16 cellular contexts compared by ENCODE assay signal in genomic region chr9:112884086-112884485, GRCh38. TPM values are rescaled to one million over a fixed set of nuclear protein-coding genes. Genes with fewer than 3 reads are reported as not detected.
DNase-seq lines count a peak whose midpoint lies in the region; TF ChIP-seq lines count a peak whose summit lies in the region.
"Had no signal": no experiment of that assay in that cellular context is flagged by ENCODE, and none has a peak within 500 bp of the region (broad histone marks: within the 10 kb centered on the region; RNA-seq: fewer than 3 reads in every experiment).

No MANE protein-coding gene starts in this region.

- H2AFZ ChIP-seq in mammary epithelial cell (ENCODE audit: low read depth, low read length), result peak overlapping the region; percentile 25

- intact Hi-C loops in mammary epithelial cell (cut with micrococcal nuclease) (no loop called here), breast epithelium (cut with DNase I; ENCODE audit: low total_unique reads) (no loop called here)

- peak overlapping the region; percentile 46 for H3K4me2 ChIP-seq in mammary epithelial cell (ENCODE audit: insufficient read depth, low read depth, low read length)
- H3K4me2 ChIP-seq: A549 had no signal

- WGBS in mammary epithelial cell (ENCODE audit: low coverage, missing lambda C conversion rate), result 19% methylated on average over 6 of the region's 6 CpGs

- H3K27me3 ChIP-seq in mammary epithelial cell (ENCODE audit: insufficient read depth, low read length), result no peaks in the 10 kb centered on the region
- no peaks in the 10 kb centered on the region for H3K27me3 ChIP-seq in breast epithelium
- H3K27me3 ChIP-seq: adrenal gland had no signal

- in situ Hi-C loops in mammary epithelial cell (cut with MboI; ENCODE audit: low sequenced_read_pairs in 2 of 2), result no loop called here

- H3K9me3 ChIP-seq in mammary epithelial cell (replicated peaks; ENCODE audit: insufficient read depth, low read length), result peaks cover 4% of the 10 kb centered on the region
- no peaks in the 10 kb centered on the region for H3K9me3 ChIP-seq in breast epithelium
- H3K9me3 ChIP-seq: A549, adrenal gland had no signal

- no peak for TF ChIP-seq POLR2A in breast epithelium (IDR thresholded peaks at IDR 0.05)

- H3K4me1 ChIP-seq in mammary epithelial cell (ENCODE audit: insufficient read depth, low read length), result peaks cover 25% of the 10 kb centered on the region
- H3K4me1 ChIP-seq in breast epithelium, result no peaks in the 10 kb centered on the region
- H3K4me1 ChIP-seq: A549, adrenal gland had no signal

- no peaks in the 10 kb centered on the region for H3K79me2 ChIP-seq in mammary epithelial cell (ENCODE audit: insufficient read depth, low read length)

- CTCF ChIA-PET in mammary epithelial cell (lab: Charles Lee; ENCODE audit: low non-redundant PET), result no interaction called here

- H3K36me3 ChIP-seq in mammary epithelial cell (ENCODE audit: insufficient read depth, low read length) (no peaks in the 10 kb centered on the region), breast epithelium (no peaks in the 10 kb centered on the region)
- H3K36me3 ChIP-seq: adrenal gland had no signal

- no peaks in the 10 kb centered on the region for H4K20me1 ChIP-seq in mammary epithelial cell (ENCODE audit: insufficient read depth, low read length)

- H3K4me3 ChIP-seq in mammary epithelial cell (replicated peaks in 1 of 3; ENCODE audit: insufficient read depth in 1 of 3, low read depth in 2 of 3, low read length in 3 of 3), result no peak overlapping the region
- no peak overlapping the region for H3K4me3 ChIP-seq in breast epithelium
- no peak overlapping the region for H3K4me3 ChIP-seq in coronary artery
- H3K4me3 ChIP-seq: A549, adrenal gland had no signal

- DNase-seq in mammary epithelial cell (peak; percentile 67), breast epithelium (ENCODE audit: low spot score in 2 of 2) (no peak), coronary artery (ENCODE audit: low spot score) (peak; percentile 52), kidney tubule cell (ENCODE audit: low spot score) (peak; percentile 53), cerebellar nuclear complex (lab: John Stamatoyannopoulos, UW) (no peak), dedifferentiated amniotic fluid mesenchymal stem cell (ENCODE audit: extremely low spot score) (no peak), T-helper 2 cell (no peak)
- no peak for DNase-seq in activated CD4-positive, alpha-beta T cell treated with anti-CD3 and anti-CD28 coated beads for 48 hours
- DNase-seq: activated CD4-positive, alpha-beta T cell treated with anti-CD3 and anti-CD28 coated beads, Interleukin-2, amount 10 ng/mL, durations not matched to agents 24 days and 14 days; activated T-cell treated with anti-CD3 and anti-CD28 coated beads, Interleukin-2, amount 50 U/mL, for 48 hours; adrenal gland; effector CD4-positive, alpha-beta T cell; left ventricle myocardium superior; OCI-M1 had no signal

- no TSS peak for BruUV-seq in mammary epithelial cell (replicated peaks; lab: Mats Ljungman, UMichigan)

- H3K27ac ChIP-seq in mammary epithelial cell (ENCODE audit: insufficient read depth, low read depth, low read length), result no peak overlapping the region
- no peak overlapping the region for H3K27ac ChIP-seq in breast epithelium
- no peak overlapping the region for H3K27ac ChIP-seq in coronary artery
- H3K27ac ChIP-seq: A549, adrenal gland had no signal

- TF ChIP-seq CTCF in mammary epithelial cell (conservative IDR thresholded peaks at IDR 0.05 in 1 of 2, IDR thresholded peaks at IDR 0.05 in 1 of 2; ENCODE audit: extremely low read depth in 1 of 2, insufficient read depth in 1 of 2, low read depth in 1 of 2, low read length in 2 of 2), result no peak
- TF ChIP-seq CTCF in breast epithelium (IDR thresholded peaks at IDR 0.05), result no peak
- TF ChIP-seq CTCF in coronary artery (IDR thresholded peaks at IDR 0.05), result no peak

- H3K9ac ChIP-seq in mammary epithelial cell (ENCODE audit: insufficient read depth, low read length), result no peak overlapping the region

- dilution Hi-C loops in mammary epithelial cell (cut with HindIII; ENCODE audit: low sequenced_read_pairs), result no loop called here

RNA-seq across cellular contexts. Expression of gene SLC46A2, which starts 6.6 kb away (rescaled TPM):
- total RNA-seq in mammary epithelial cell, result not detected
- polyA plus RNA-seq in mammary epithelial cell, result not detected
- polyA minus RNA-seq in mammary epithelial cell, result not detected
- total RNA-seq in breast epithelium, result under 1 TPM in 2 of 3 donors, not detected in 1; 0.16 to 0.66 TPM
- total RNA-seq: activated CD4-positive, alpha-beta T cell treated with anti-CD3 and anti-CD28 coated beads, Interleukin-2, amount 10 ng/mL, durations not matched to agents 24 days and 14 days; left ventricle myocardium superior; T-helper 1 cell treated with Interleukin-12 subunit alpha and Interleukin-12 subunit beta and Interleukin-4 antibody, amounts not matched to agents 30 ng/mL and 1 ng/mL, for 36 hours had no signal
- polyA plus RNA-seq: A549 had no signal

Comparison
In these comparisons a context has a peak if more than half of its experiments do, and no peak if none do; other contexts are left out.
1. DNase-seq: peak in mammary epithelial cell (single experiment), coronary artery (single experiment) and kidney tubule cell (single experiment); none in breast epithelium (0 of 2), activated CD4-positive, alpha-beta T cell treated with anti-CD3 and anti-CD28 coated beads for 48 hours (single experiment), cerebellar nuclear complex (0 of 2), dedifferentiated amniotic fluid mesenchymal stem cell (single experiment) and T-helper 2 cell (0 of 5).